ENCODE assay signal across 1 cellular context in genomic region chr2:160022162-160022561, GRCh38.
TF ChIP-seq lines count a peak whose summit lies in the region.

No MANE protein-coding gene starts in this region.

TF ChIP-seq in H1, 55 proteins besides CTCF, POLR2A, EP300 and RAD21:
- no peak for TF ChIP-seq TBP (IDR thresholded peaks at IDR 0.05; ENCODE audit: low read depth, low read length)
- TF ChIP-seq NANOG (IDR thresholded peaks at IDR 0.05; ENCODE audit: insufficient read depth, low read depth, low read length, poor library complexity, severe bottlenecking): no peak
- TF ChIP-seq ZNF274 (IDR thresholded peaks at IDR 0.05; ENCODE audit: borderline replicate concordance, extremely low read depth, low read length): no peak
- no peak for TF ChIP-seq CBX5 (IDR thresholded peaks at IDR 0.05; ENCODE audit: low read depth, low read length)
- TF ChIP-seq NRF1 (IDR thresholded peaks at IDR 0.05; ENCODE audit: low read depth, low read length): no peak
- TF ChIP-seq FOSL1 (IDR thresholded peaks at IDR 0.05; ENCODE audit: insufficient read depth, low read depth, low read length): no peak
- no peak for TF ChIP-seq CREB1 (IDR thresholded peaks at IDR 0.05)
- no peak for TF ChIP-seq TEAD4 (IDR thresholded peaks at IDR 0.05; ENCODE audit: low read depth, low read length)
- no peak for TF ChIP-seq CHD2 (IDR thresholded peaks at IDR 0.05; ENCODE audit: low read length)
- no peak for TF ChIP-seq PHF8 (conservative IDR thresholded peaks at IDR 0.05; ENCODE audit: low read depth, low read length)
